In genomic region chr3:165638066-165638465, GRCh38 we compare ENCODE assay signal across 21 cellular contexts.
DNase-seq lines count a peak whose midpoint lies in the region; ATAC-seq, FAIRE-seq and TF ChIP-seq lines count a peak whose summit lies in the region.
"Had no signal": no experiment of that assay in that cellular context is flagged by ENCODE, and none has a peak within 500 bp of the region (broad histone marks: within the 10 kb centered on the region; RNA-seq: fewer than 3 reads in every experiment).

No MANE protein-coding gene starts in this region.

- DNase-seq in MCF 10A (ENCODE audit: unreplicated experiment) (peak; percentile 27), mammary epithelial cell (no peak), RWPE2 (ENCODE audit: low spot score) (no peak), iris pigment epithelial cell (ENCODE audit: low read depth) (peak; percentile 87), OCI-M1 (lab: John Stamatoyannopoulos, UW) (no peak), NOMO-1 treated with DMSO at 0.1 percent for 48 hours (lab: John Stamatoyannopoulos, UW; ENCODE audit: unreplicated experiment) (no peak), frontal cortex (ENCODE audit: low spot score in 2 of 2) (no peak)
- DNase-seq: C1 segment of cervical spinal cord; CD8-positive, alpha-beta T cell; MV-4-11; NCI-H1105 treated with DMSO at 0.1 percent for 48 hours; NCI-H2081; NCI-H2171; NCI-H526 treated with DMSO at 0.1 percent for 48 hours; PC-3; SIG-M5; SK-N-SH had no signal

- in situ Hi-C loops in mammary epithelial cell (cut with MboI; ENCODE audit: low sequenced_read_pairs in 2 of 2), result no loop called here

- no peak for FAIRE-seq in frontal cortex (lab: Jason Lieb, UNC)

- WGBS in mammary epithelial cell (ENCODE audit: low coverage, missing lambda C conversion rate), result 85% methylated on average over 5 of the region's 5 CpGs

- H3K9me3 Mint-ChIP-seq in MCF 10A (ENCODE audit: unreplicated experiment), result no peaks in the 10 kb centered on the region

- H3K27ac Mint-ChIP-seq in MCF 10A (ENCODE audit: low read depth, unreplicated experiment), result no peak overlapping the region
- H3K27ac Mint-ChIP-seq: CD8-positive, alpha-beta T cell had no signal

- H3K9me3 ChIP-seq in mammary epithelial cell (replicated peaks; ENCODE audit: insufficient read depth, low read length) (no peaks in the 10 kb centered on the region), RWPE2 (ENCODE audit: severe bottlenecking) (no peaks in the 10 kb centered on the region)
- H3K9me3 ChIP-seq: SK-N-SH had no signal

- TF ChIP-seq CTCF in MCF 10A (IDR thresholded peaks at IDR 0.05; ENCODE audit: unreplicated experiment) (no peak), mammary epithelial cell (conservative IDR thresholded peaks at IDR 0.05 in 1 of 2, IDR thresholded peaks at IDR 0.05 in 1 of 2; ENCODE audit: extremely low read depth in 1 of 2, insufficient read depth in 1 of 2, low read depth in 1 of 2, low read length in 2 of 2) (no peak), RWPE2 (IDR thresholded peaks at IDR 0.05; ENCODE audit: poor library complexity, severe bottlenecking) (no peak)

- no peaks in the 10 kb centered on the region for H4K20me1 ChIP-seq in mammary epithelial cell (ENCODE audit: insufficient read depth, low read length)

- intact Hi-C loops in MCF 10A (cut with micrococcal nuclease), result no loop called here
- intact Hi-C loops in mammary epithelial cell (cut with micrococcal nuclease), result no loop called here

- H3K79me2 ChIP-seq in mammary epithelial cell (ENCODE audit: insufficient read depth, low read length), result no peaks in the 10 kb centered on the region

- H3K4me1 Mint-ChIP-seq in MCF 10A (ENCODE audit: insufficient read depth, unreplicated experiment), result peaks cover 31% of the 10 kb centered on the region

- dilution Hi-C loops in mammary epithelial cell (cut with HindIII; ENCODE audit: low sequenced_read_pairs), result no loop called here

- H3K27me3 Mint-ChIP-seq in MCF 10A (ENCODE audit: insufficient read depth, unreplicated experiment), result no peaks in the 10 kb centered on the region

- no peaks in the 10 kb centered on the region for H3K36me3 ChIP-seq in mammary epithelial cell (ENCODE audit: insufficient read depth, low read length)
- no peaks in the 10 kb centered on the region for H3K36me3 ChIP-seq in RWPE2 (ENCODE audit: low read depth)

- ATAC-seq in RWPE2 (ENCODE audit: low read depth) (peak; percentile 28; the same call in 1 of the 3 replicates), HG02588 (IDR thresholded peaks at IDR 0.05; ENCODE audit: unreplicated experiment) (no peak)
- ATAC-seq: CD8-positive, alpha-beta T cell; PC-3 had no signal

- CTCF ChIA-PET in MCF 10A (lab: Yijun Ruan, JAX) (interaction anchor here (0.6 to 0.7 kb wide), 2 partner anchors 13 to 217 kb away, joined by 3 read pairs; no protein-coding TSS in a partner anchor), mammary epithelial cell (lab: Charles Lee; ENCODE audit: low non-redundant PET) (no interaction called here)

- no peak overlapping the region for H3K4me2 ChIP-seq in mammary epithelial cell (ENCODE audit: insufficient read depth, low read depth, low read length)
- H3K4me2 ChIP-seq: KMS-11, SK-N-SH had no signal

- POLR2A ChIA-PET in MCF 10A (lab: Yijun Ruan, JAX), result interaction anchor here (0.7 kb wide), 1 partner anchor 307 kb away, joined by 3 read pairs; no protein-coding TSS in a partner anchor

- BruUV-seq in MCF 10A (replicated peaks; lab: Mats Ljungman, UMichigan) (no TSS peak), mammary epithelial cell (replicated peaks; lab: Mats Ljungman, UMichigan) (no TSS peak)

- H3K4me1 ChIP-seq in mammary epithelial cell (ENCODE audit: insufficient read depth, low read length) (peaks cover 6% of the 10 kb centered on the region), RWPE2 (ENCODE audit: insufficient read depth, poor library complexity, severe bottlenecking) (peaks cover 11% of the 10 kb centered on the region)

- H3K27ac ChIP-seq in mammary epithelial cell (ENCODE audit: insufficient read depth, low read depth, low read length) (no peak overlapping the region), RWPE2 (ENCODE audit: poor library complexity, severe bottlenecking) (no peak overlapping the region)
- H3K27ac ChIP-seq: 22Rv1, KMS-11, RWPE1 had no signal

- no peak overlapping the region for H2AFZ ChIP-seq in mammary epithelial cell (ENCODE audit: low read depth, low read length)

- no peaks in the 10 kb centered on the region for H3K36me3 Mint-ChIP-seq in MCF 10A (ENCODE audit: insufficient read depth, unreplicated experiment)
- H3K36me3 Mint-ChIP-seq: CD8-positive, alpha-beta T cell had no signal

- H3K27me3 ChIP-seq in mammary epithelial cell (ENCODE audit: insufficient read depth, low read length) (no peaks in the 10 kb centered on the region), RWPE2 (ENCODE audit: insufficient read depth, poor library complexity, severe bottlenecking) (no peaks in the 10 kb centered on the region)

- H3K4me3 Mint-ChIP-seq in MCF 10A (ENCODE audit: unreplicated experiment), result no peak overlapping the region
- H3K4me3 Mint-ChIP-seq: CD8-positive, alpha-beta T cell had no signal

- H3K9ac ChIP-seq in mammary epithelial cell (ENCODE audit: insufficient read depth, low read length), result no peak overlapping the region
- H3K9ac ChIP-seq: KMS-11, SK-N-SH had no signal

- no peak overlapping the region for H3K4me3 ChIP-seq in mammary epithelial cell (replicated peaks in 1 of 3; ENCODE audit: insufficient read depth in 1 of 3, low read depth in 2 of 3, low read length in 3 of 3)
- H3K4me3 ChIP-seq in RWPE2 (ENCODE audit: severe bottlenecking), result no peak overlapping the region

Comparison
In these comparisons a context has a peak if more than half of its experiments do, and no peak if none do; other contexts are left out.
1. DNase-seq: peak in MCF 10A (single experiment) and iris pigment epithelial cell (single experiment); none in mammary epithelial cell (single experiment), RWPE2 (single experiment), OCI-M1 (single experiment), NOMO-1 treated with DMSO at 0.1 percent for 48 hours (single experiment) and frontal cortex (0 of 2).